10 cellular contexts compared by ENCODE assay signal in genomic region chr10:86583983-86584382, GRCh38.
DNase-seq lines count a peak whose midpoint lies in the region; ATAC-seq and TF ChIP-seq lines count a peak whose summit lies in the region.
"Had no signal": no experiment of that assay in that cellular context is flagged by ENCODE, and none has a peak within 500 bp of the region (broad histone marks: within the 10 kb centered on the region; RNA-seq: fewer than 3 reads in every experiment).

No MANE protein-coding gene starts in this region.

- no peaks in the 10 kb centered on the region for H3K27me3 Mint-ChIP-seq in activated naive CD8-positive, alpha-beta T cell treated with anti-CD3 and anti-CD28 coated beads for 36 hours
- H3K27me3 Mint-ChIP-seq in glutamatergic neuron (ENCODE audit: unreplicated experiment), result peaks cover 7% of the 10 kb centered on the region

- H3K27ac ChIP-seq in DND-41 (ENCODE audit: low read length) (no peak overlapping the region), PC-9 (no peak overlapping the region)

- H3K9me3 ChIP-seq in DND-41 (ENCODE audit: insufficient read depth, low read length, severe bottlenecking), result no peaks in the 10 kb centered on the region
- H3K9me3 ChIP-seq in PC-9 (ENCODE audit: insufficient read depth, low read depth), result no peaks in the 10 kb centered on the region

- H3K27me3 ChIP-seq in DND-41 (ENCODE audit: insufficient read depth, low read length, poor library complexity) (no peaks in the 10 kb centered on the region), PC-9 (ENCODE audit: insufficient read depth, low read depth) (no peaks in the 10 kb centered on the region)

- H2AFZ ChIP-seq in DND-41 (ENCODE audit: low read depth, low read length), result no peak overlapping the region; the same call in 1 of the 2 replicates
- H2AFZ ChIP-seq in PC-9, result no peak overlapping the region

- ATAC-seq in DND-41 (ENCODE audit: insufficient read depth, low read depth), result no peak
- ATAC-seq in GM18909 (IDR thresholded peaks at IDR 0.05; ENCODE audit: poor library complexity, unreplicated experiment), result peak; percentile 66
- ATAC-seq in HG03378 (IDR thresholded peaks at IDR 0.05; ENCODE audit: unreplicated experiment), result peak; percentile 79

- H3K79me2 ChIP-seq in DND-41 (ENCODE audit: insufficient read depth, low read length), result no peaks in the 10 kb centered on the region
- no peaks in the 10 kb centered on the region for H3K79me2 ChIP-seq in PC-9 (ENCODE audit: low read depth)

- H3K4me1 Mint-ChIP-seq in activated naive CD8-positive, alpha-beta T cell treated with anti-CD3 and anti-CD28 coated beads for 36 hours, result peaks cover 2% of the 10 kb centered on the region
- no peaks in the 10 kb centered on the region for H3K4me1 Mint-ChIP-seq in glutamatergic neuron (ENCODE audit: low read depth, unreplicated experiment)

- no peak for DNase-seq in DND-41
- peak; percentile 14 for DNase-seq in activated naive CD8-positive, alpha-beta T cell treated with anti-CD3 and anti-CD28 coated beads for 36 hours
- DNase-seq in glutamatergic neuron, result no peak
- DNase-seq in PC-9, result no peak
- DNase-seq in DMS79 treated with DMSO at 0.1 percent for 48 hours (lab: John Stamatoyannopoulos, UW), result no peak
- no peak for DNase-seq in activated naive CD4-positive, alpha-beta T cell (lab: John Stamatoyannopoulos, UW)
- DNase-seq: activated effector memory CD4-positive, alpha-beta T cell treated with anti-CD3 and anti-CD28 coated beads, Interleukin-2, amount 50 U/mL, for 16 hours; Right ventricle myocardium superior had no signal

- H3K4me2 ChIP-seq in DND-41 (ENCODE audit: insufficient read depth, low read length) (no peak overlapping the region), PC-9 (no peak overlapping the region)

- H3K27ac Mint-ChIP-seq in activated naive CD8-positive, alpha-beta T cell treated with anti-CD3 and anti-CD28 coated beads for 36 hours, result no peak overlapping the region
- no peak overlapping the region for H3K27ac Mint-ChIP-seq in glutamatergic neuron (ENCODE audit: unreplicated experiment)

- TF ChIP-seq CTCF in DND-41 (IDR thresholded peaks at IDR 0.05; ENCODE audit: borderline replicate concordance, extremely low read depth, low read length, poor library complexity, severe bottlenecking) (peak; percentile 16), glutamatergic neuron (IDR thresholded peaks at IDR 0.05; ENCODE audit: partially characterized antibody, unreplicated experiment) (no peak), PC-9 (conservative IDR thresholded peaks at IDR 0.05) (no peak)

- H3K4me3 ChIP-seq in DND-41 (ENCODE audit: low read depth in 1 of 2, low read length in 2 of 2), result no peak overlapping the region
- H3K4me3 ChIP-seq in PC-9, result no peak overlapping the region

- H3K36me3 Mint-ChIP-seq in activated naive CD8-positive, alpha-beta T cell treated with anti-CD3 and anti-CD28 coated beads for 36 hours, result no peaks in the 10 kb centered on the region
- H3K36me3 Mint-ChIP-seq in glutamatergic neuron (ENCODE audit: unreplicated experiment), result no peaks in the 10 kb centered on the region

- no peak overlapping the region for H3K4me3 Mint-ChIP-seq in activated naive CD8-positive, alpha-beta T cell treated with anti-CD3 and anti-CD28 coated beads for 36 hours
- no peak overlapping the region for H3K4me3 Mint-ChIP-seq in glutamatergic neuron (ENCODE audit: unreplicated experiment)

- H3F3A ChIP-seq in PC-9 (ENCODE audit: insufficient read depth, low read depth), result no peaks in the 10 kb centered on the region

- no peak overlapping the region for H3K9ac ChIP-seq in DND-41 (ENCODE audit: low read depth, low read length)

- POLR2A ChIA-PET in PC-9 (lab: Charles Lee; ENCODE audit: unreplicated experiment), result no interaction called here

- intact Hi-C loops in PC-9 (cut with micrococcal nuclease; ENCODE audit: unreplicated experiment), result loop anchor here (2.0 to 10.0 kb wide), 2 partner anchors 63 to 479 kb away; partner anchors contain the start of gene WAPL

- no peaks in the 10 kb centered on the region for H3K9me3 Mint-ChIP-seq in activated naive CD8-positive, alpha-beta T cell treated with anti-CD3 and anti-CD28 coated beads for 36 hours
- no peaks in the 10 kb centered on the region for H3K9me3 Mint-ChIP-seq in glutamatergic neuron (ENCODE audit: unreplicated experiment)

- H3K9me2 ChIP-seq in PC-9 (ENCODE audit: insufficient read depth), result no peaks in the 10 kb centered on the region

- CTCF ChIA-PET in PC-9 (lab: Charles Lee), result no interaction called here

- H3K4me1 ChIP-seq in DND-41 (ENCODE audit: insufficient read depth, low read length) (peaks cover 7% of the 10 kb centered on the region), PC-9 (replicated peaks; ENCODE audit: insufficient read depth) (no peaks in the 10 kb centered on the region)

- BruUV-seq in PC-9 (replicated peaks; lab: Mats Ljungman, UMichigan), result no TSS peak

- H4K20me1 ChIP-seq in DND-41 (ENCODE audit: insufficient read depth, low read length), result no peaks in the 10 kb centered on the region
- H4K20me1 ChIP-seq in PC-9 (ENCODE audit: insufficient read depth), result no peaks in the 10 kb centered on the region

- H3K36me3 ChIP-seq in DND-41 (ENCODE audit: insufficient read depth, low read length) (no peaks in the 10 kb centered on the region), PC-9 (ENCODE audit: low read depth) (no peaks in the 10 kb centered on the region)
